ENCODE assay signal across 8 cellular contexts in the genomic region with DNA sequence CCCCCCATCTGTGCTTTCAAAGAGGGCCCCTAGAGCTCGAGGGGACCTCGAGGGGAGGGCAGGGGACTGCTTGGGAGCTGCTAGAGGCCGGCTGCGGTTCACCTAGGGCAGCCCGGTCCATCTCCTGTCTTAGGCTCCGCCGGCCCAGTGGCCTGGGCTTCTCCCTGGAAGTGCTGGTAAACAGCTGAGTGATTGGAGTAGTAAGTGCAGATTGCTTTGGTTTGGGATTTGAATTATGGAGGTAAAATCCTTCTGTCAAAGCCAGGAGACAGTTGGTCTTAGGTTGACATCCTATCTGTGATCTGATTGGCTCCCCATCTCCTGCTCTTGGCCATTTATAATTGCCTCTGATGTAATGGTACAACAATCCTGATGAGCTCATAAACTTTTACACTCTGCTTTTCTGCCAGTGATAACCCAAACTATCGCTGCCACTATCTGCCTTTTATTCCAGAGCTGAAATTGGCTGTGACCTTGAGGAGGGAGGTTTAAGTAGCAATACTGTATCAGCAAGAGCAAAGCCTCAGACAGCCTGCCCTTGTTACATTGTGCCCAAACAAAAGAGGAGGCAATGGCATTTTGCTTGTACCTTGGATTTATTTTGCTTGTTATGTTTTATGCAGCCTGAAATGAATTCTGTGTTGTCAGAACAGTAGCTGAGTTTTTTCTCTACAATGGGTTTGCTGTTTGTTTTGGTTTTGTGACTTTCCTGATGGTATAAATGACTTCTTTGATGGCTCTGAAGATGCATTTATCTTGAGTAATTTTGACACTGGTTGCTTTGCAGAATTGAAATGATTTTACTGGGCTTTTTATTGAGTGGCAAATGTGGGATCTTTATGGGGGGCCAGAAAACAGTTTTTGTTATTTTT. TPM values are rescaled to one million over a fixed set of nuclear protein-coding genes. Genes with fewer than 3 reads are reported as not detected.
DNase-seq lines count a peak whose midpoint lies in the region; ATAC-seq lines count a peak whose summit lies in the region.

No MANE protein-coding gene starts in this region.

- ATAC-seq in natural killer cell treated with Interleukin-12 subunit alpha and Interleukin-12 subunit beta and Interleukin-15 and Interleukin-18, amount 100 ng/mL, for 72 hours, result peak; percentile 44 to 45
- no peak for ATAC-seq in GM21367 (IDR thresholded peaks at IDR 0.05; ENCODE audit: unreplicated experiment)

- intact Hi-C loops in activated T-helper 2 cell treated with anti-CD3 and anti-CD28 coated beads, Interferon-gamma antibody, Interleukin-2, Interleukin-4, amounts not matched to agents 10 μg/mL and 5 μg/mL and 100 μg/mL, durations not matched to agents 14 hours and 24 hours and 36 hours (cut with micrococcal nuclease), result loop anchor here (1.0 to 5.0 kb wide), 3 partner anchors 46 to 226 kb away; a partner anchor contains a TSS

- no peaks in the 10 kb centered on the region for H3K27me3 Mint-ChIP-seq in activated T-helper 2 cell treated with anti-CD3 and anti-CD28 coated beads, Interferon-gamma antibody, Interleukin-2, Interleukin-4, amounts not matched to agents 10 μg/mL and 5 μg/mL and 100 μg/mL, durations not matched to agents 14 hours and 24 hours and 36 hours (ENCODE audit: low read depth)
- H3K27me3 Mint-ChIP-seq in natural killer cell treated with Interleukin-12 subunit alpha and Interleukin-12 subunit beta and Interleukin-15 and Interleukin-18, amount 100 ng/mL, for 72 hours, result no peaks in the 10 kb centered on the region

- H3K4me3 Mint-ChIP-seq in activated T-helper 2 cell treated with anti-CD3 and anti-CD28 coated beads, Interferon-gamma antibody, Interleukin-2, Interleukin-4, amounts not matched to agents 10 μg/mL and 5 μg/mL and 100 μg/mL, durations not matched to agents 14 hours and 24 hours and 36 hours (ENCODE audit: low read depth), result no peak overlapping the region
- H3K4me3 Mint-ChIP-seq in natural killer cell treated with Interleukin-12 subunit alpha and Interleukin-12 subunit beta and Interleukin-15 and Interleukin-18, amount 100 ng/mL, for 72 hours, result no peak overlapping the region

- no peaks in the 10 kb centered on the region for H3K9me3 Mint-ChIP-seq in activated T-helper 2 cell treated with anti-CD3 and anti-CD28 coated beads, Interferon-gamma antibody, Interleukin-2, Interleukin-4, amounts not matched to agents 10 μg/mL and 5 μg/mL and 100 μg/mL, durations not matched to agents 14 hours and 24 hours and 36 hours
- no peaks in the 10 kb centered on the region for H3K9me3 Mint-ChIP-seq in natural killer cell treated with Interleukin-12 subunit alpha and Interleukin-12 subunit beta and Interleukin-15 and Interleukin-18, amount 100 ng/mL, for 72 hours

- DNase-seq in Daoy (ENCODE audit: low read depth) (peak; percentile 90), HuH-7 (ENCODE audit: low spot score) (peak; percentile 87), NOMO-1 treated with DMSO at 0.1 percent for 48 hours (lab: John Stamatoyannopoulos, UW; ENCODE audit: unreplicated experiment) (peak; percentile 83), fibroblast of the conjunctiva (ENCODE audit: low read depth) (peak; percentile 95), GM19240 (ENCODE audit: insufficient read length, low spot score) (no peak)
- DNase-seq in activated T-helper 2 cell treated with anti-CD3 and anti-CD28 coated beads, Interferon-gamma antibody, Interleukin-2, Interleukin-4, amounts not matched to agents 10 μg/mL and 5 μg/mL and 100 μg/mL, durations not matched to agents 14 hours and 24 hours and 36 hours (ENCODE audit: low spot score), result peak; percentile 37
- peak; percentile 60 for DNase-seq in natural killer cell treated with Interleukin-12 subunit alpha and Interleukin-12 subunit beta and Interleukin-15 and Interleukin-18, amount 100 ng/mL, for 72 hours (ENCODE audit: low spot score)

- H3K27ac Mint-ChIP-seq in activated T-helper 2 cell treated with anti-CD3 and anti-CD28 coated beads, Interferon-gamma antibody, Interleukin-2, Interleukin-4, amounts not matched to agents 10 μg/mL and 5 μg/mL and 100 μg/mL, durations not matched to agents 14 hours and 24 hours and 36 hours, result no peak overlapping the region
- no peak overlapping the region for H3K27ac Mint-ChIP-seq in natural killer cell treated with Interleukin-12 subunit alpha and Interleukin-12 subunit beta and Interleukin-15 and Interleukin-18, amount 100 ng/mL, for 72 hours

- no peaks in the 10 kb centered on the region for H3K36me3 Mint-ChIP-seq in activated T-helper 2 cell treated with anti-CD3 and anti-CD28 coated beads, Interferon-gamma antibody, Interleukin-2, Interleukin-4, amounts not matched to agents 10 μg/mL and 5 μg/mL and 100 μg/mL, durations not matched to agents 14 hours and 24 hours and 36 hours (ENCODE audit: low read depth)
- peaks cover under 1% of the 10 kb centered on the region for H3K36me3 Mint-ChIP-seq in natural killer cell treated with Interleukin-12 subunit alpha and Interleukin-12 subunit beta and Interleukin-15 and Interleukin-18, amount 100 ng/mL, for 72 hours

- H3K4me1 Mint-ChIP-seq in activated T-helper 2 cell treated with anti-CD3 and anti-CD28 coated beads, Interferon-gamma antibody, Interleukin-2, Interleukin-4, amounts not matched to agents 10 μg/mL and 5 μg/mL and 100 μg/mL, durations not matched to agents 14 hours and 24 hours and 36 hours (ENCODE audit: low read depth), result peaks cover 17% of the 10 kb centered on the region
- peaks cover 17 to 20% of the 10 kb centered on the region in 2 donors for H3K4me1 Mint-ChIP-seq in natural killer cell treated with Interleukin-12 subunit alpha and Interleukin-12 subunit beta and Interleukin-15 and Interleukin-18, amount 100 ng/mL, for 72 hours (ENCODE audit: low read depth in 2 of 2)

RNA-seq across cellular contexts. Expression of a gene that starts 2.4 kb away (rescaled TPM):
- total RNA-seq in Daoy (2014; rRNA removed; shearing (Covaris generic)), result 12.4 and 12.6 TPM in 2 replicates
- 109 TPM in 2 replicates for total RNA-seq in activated T-helper 2 cell treated with anti-CD3 and anti-CD28 coated beads, Interferon-gamma antibody, Interleukin-2, Interleukin-4, amounts not matched to agents 10 μg/mL and 5 μg/mL and 100 μg/mL, durations not matched to agents 14 hours and 24 hours and 36 hours
- 100 to 1,000 TPM; 132 to 196 TPM for total RNA-seq in natural killer cell treated with Interleukin-12 subunit alpha and Interleukin-12 subunit beta and Interleukin-15 and Interleukin-18, amount 100 ng/mL, for 72 hours
